Comparison of ENCODE assay signal across 25 cellular contexts in the genomic region with DNA sequence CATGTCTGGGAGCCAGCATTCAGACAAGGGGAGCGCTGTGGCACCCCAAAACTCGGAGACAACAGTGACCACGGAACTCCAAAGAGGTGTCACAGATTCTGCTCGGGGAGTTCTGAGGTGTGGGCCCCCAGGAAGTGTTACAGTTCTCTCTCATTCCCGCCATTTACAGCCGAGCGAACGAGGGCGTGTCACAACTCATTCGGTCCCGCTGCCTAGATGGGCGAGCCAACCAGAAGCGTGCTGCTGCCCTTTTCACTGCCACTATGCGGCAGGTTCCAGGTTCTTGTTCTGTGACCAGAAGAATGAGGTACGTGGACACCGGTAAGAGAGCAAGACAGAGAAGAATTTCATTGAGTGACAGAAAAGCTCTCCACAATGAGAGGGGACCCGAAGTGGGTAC.
"Had no signal": no experiment of that assay in that cellular context is flagged by ENCODE, and none has a peak within 500 bp of the region (broad histone marks: within the 10 kb centered on the region; RNA-seq: fewer than 3 reads in every experiment).

No MANE protein-coding gene starts in this region.

- H3K36me3 ChIP-seq: WERI-Rb-1 had no signal

- H3K27ac ChIP-seq: WERI-Rb-1 had no signal

- DNase-seq: activated CD4-positive, alpha-beta T cell treated with anti-CD3 and anti-CD28 coated beads for 36 hours; activated CD4-positive, alpha-beta T cell treated with anti-CD3 and anti-CD28 coated beads, Interleukin-2, amount 50 U/mL, for 1 hour; activated CD8-positive, alpha-beta memory T cell treated with anti-CD3 and anti-CD28 coated beads, Interleukin-2, amount 50 U/mL, for 4 hours; activated CD8-positive, alpha-beta T cell treated with anti-CD3 and anti-CD28 coated beads for 36 hours; activated gamma-delta T cell treated with Interleukin-2 at 50 U/mL for 16 hours; activated naive CD4-positive, alpha-beta T cell treated with anti-CD3 and anti-CD28 coated beads, Interleukin-2, amount 10 ng/mL, durations not matched to agents 7 days and 5 days; activated naive CD8-positive, alpha-beta T cell treated with anti-CD3 and anti-CD28 coated beads for 36 hours; activated T-cell treated with anti-CD3 and anti-CD28 coated beads, Interleukin-2, amount 50 U/mL, for 72 hours; anterior cingulate cortex; cerebellar nuclear complex; KG1; MV-4-11; NCI-H1092 treated with DMSO at 0.1 percent for 48 hours; NCI-H1417 treated with DMSO at 0.1 percent for 48 hours; NCI-H1694; NCI-H2029; NCI-H345; NCI-H510A treated with DMSO at 0.1 percent for 48 hours; NCI-H69; NK-92 treated with Interleukin-12 subunit alpha and Interleukin-12 subunit beta, amount 100 ng/mL, for 24 hours; SIG-M5; T-helper 1 cell; WERI-Rb-1 had no signal

- H3K9me3 Mint-ChIP-seq: activated naive CD8-positive, alpha-beta T cell treated with anti-CD3 and anti-CD28 coated beads for 36 hours had no signal

- ATAC-seq: activated CD4-positive, alpha-beta T cell treated with anti-CD3 and anti-CD28 coated beads for 36 hours; activated CD8-positive, alpha-beta T cell treated with anti-CD3 and anti-CD28 coated beads for 36 hours; activated T-cell treated with anti-CD3 and anti-CD28 coated beads, Interleukin-2, amount 50 U/mL, for 72 hours had no signal

- H3K4me1 Mint-ChIP-seq: activated CD4-positive, alpha-beta T cell treated with anti-CD3 and anti-CD28 coated beads for 36 hours; activated naive CD4-positive, alpha-beta T cell treated with anti-CD3 and anti-CD28 coated beads, Interleukin-2, amount 10 ng/mL, durations not matched to agents 7 days and 5 days; activated naive CD8-positive, alpha-beta T cell treated with anti-CD3 and anti-CD28 coated beads for 36 hours had no signal

- H3K36me3 Mint-ChIP-seq: activated naive CD4-positive, alpha-beta T cell treated with anti-CD3 and anti-CD28 coated beads, Interleukin-2, amount 10 ng/mL, durations not matched to agents 7 days and 5 days; activated naive CD8-positive, alpha-beta T cell treated with anti-CD3 and anti-CD28 coated beads for 36 hours had no signal

- H3K4me3 Mint-ChIP-seq: activated CD4-positive, alpha-beta T cell treated with anti-CD3 and anti-CD28 coated beads for 36 hours; activated CD8-positive, alpha-beta T cell treated with anti-CD3 and anti-CD28 coated beads for 36 hours; activated naive CD4-positive, alpha-beta T cell treated with anti-CD3 and anti-CD28 coated beads, Interleukin-2, amount 10 ng/mL, durations not matched to agents 7 days and 5 days; activated naive CD8-positive, alpha-beta T cell treated with anti-CD3 and anti-CD28 coated beads for 36 hours; activated T-cell treated with anti-CD3 and anti-CD28 coated beads, Interleukin-2, amount 50 U/mL, for 72 hours had no signal

- H3K27me3 Mint-ChIP-seq: activated CD4-positive, alpha-beta T cell treated with anti-CD3 and anti-CD28 coated beads for 36 hours; activated CD8-positive, alpha-beta T cell treated with anti-CD3 and anti-CD28 coated beads for 36 hours; activated naive CD4-positive, alpha-beta T cell treated with anti-CD3 and anti-CD28 coated beads, Interleukin-2, amount 10 ng/mL, durations not matched to agents 7 days and 5 days; activated naive CD8-positive, alpha-beta T cell treated with anti-CD3 and anti-CD28 coated beads for 36 hours had no signal

- FAIRE-seq: RCC 7860 had no signal

- H3K27ac Mint-ChIP-seq: activated CD4-positive, alpha-beta T cell treated with anti-CD3 and anti-CD28 coated beads for 36 hours; activated CD8-positive, alpha-beta T cell treated with anti-CD3 and anti-CD28 coated beads for 36 hours; activated naive CD4-positive, alpha-beta T cell treated with anti-CD3 and anti-CD28 coated beads, Interleukin-2, amount 10 ng/mL, durations not matched to agents 7 days and 5 days; activated naive CD8-positive, alpha-beta T cell treated with anti-CD3 and anti-CD28 coated beads for 36 hours; activated T-cell treated with anti-CD3 and anti-CD28 coated beads, Interleukin-2, amount 50 U/mL, for 72 hours; activated T-helper 2 cell treated with anti-CD3 and anti-CD28 coated beads, Interferon-gamma antibody, Interleukin-2, Interleukin-4, amounts not matched to agents 10 μg/mL and 5 μg/mL and 100 μg/mL, durations not matched to agents 14 hours and 24 hours and 36 hours had no signal
